Comparison of ENCODE assay signal across 14 cellular contexts in the genomic region with DNA sequence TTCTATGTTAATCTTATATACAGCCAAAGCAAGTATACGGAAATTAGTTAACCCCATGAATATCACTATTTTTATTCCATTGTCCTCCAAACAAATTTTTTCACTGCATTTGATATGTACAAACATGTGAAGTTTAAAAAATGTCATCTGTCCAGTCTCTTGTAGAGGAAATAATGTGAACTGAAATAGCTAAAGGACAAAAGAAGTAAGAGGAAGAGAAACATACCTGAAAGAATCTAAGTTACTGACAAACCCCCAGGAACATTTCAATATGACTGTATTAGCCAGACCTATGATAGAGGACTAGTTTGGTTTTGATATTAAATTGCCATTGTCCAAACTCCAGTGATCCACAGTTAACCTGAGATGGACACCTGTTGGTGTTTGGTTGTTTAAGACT.
DNase-seq lines count a peak whose midpoint lies in the region; ATAC-seq lines count a peak whose summit lies in the region.
"Had no signal": no experiment of that assay in that cellular context is flagged by ENCODE, and none has a peak within 500 bp of the region (broad histone marks: within the 10 kb centered on the region; RNA-seq: fewer than 3 reads in every experiment).

No MANE protein-coding gene starts in this region.

- H3K27ac Mint-ChIP-seq in activated naive CD8-positive, alpha-beta T cell treated with anti-CD3 and anti-CD28 coated beads, Interleukin-2, amount 50 U/mL, for 24 hours, result no peak overlapping the region
- H3K27ac Mint-ChIP-seq: CD14-positive monocyte had no signal

- H3K4me3 Mint-ChIP-seq in activated naive CD8-positive, alpha-beta T cell treated with anti-CD3 and anti-CD28 coated beads, Interleukin-2, amount 50 U/mL, for 24 hours, result no peak overlapping the region
- H3K4me3 Mint-ChIP-seq: CD14-positive monocyte had no signal

- peaks cover 2% of the 10 kb centered on the region for H3K4me1 Mint-ChIP-seq in activated naive CD8-positive, alpha-beta T cell treated with anti-CD3 and anti-CD28 coated beads, Interleukin-2, amount 50 U/mL, for 24 hours
- H3K4me1 Mint-ChIP-seq: CD14-positive monocyte had no signal

- ATAC-seq in GM18868 (IDR thresholded peaks at IDR 0.05; ENCODE audit: unreplicated experiment) (peak; percentile 81), GM21723 (IDR thresholded peaks at IDR 0.05; ENCODE audit: unreplicated experiment) (peak; percentile 67), HG02973 (IDR thresholded peaks at IDR 0.05; ENCODE audit: unreplicated experiment) (peak; percentile 53), HG03520 (IDR thresholded peaks at IDR 0.05; ENCODE audit: unreplicated experiment) (peak; percentile 72)
- ATAC-seq in activated naive CD8-positive, alpha-beta T cell treated with anti-CD3 and anti-CD28 coated beads, Interleukin-2, amount 50 U/mL, for 24 hours, result no peak

- H3K27me3 Mint-ChIP-seq in activated naive CD8-positive, alpha-beta T cell treated with anti-CD3 and anti-CD28 coated beads, Interleukin-2, amount 50 U/mL, for 24 hours, result no peaks in the 10 kb centered on the region

- no peaks in the 10 kb centered on the region for H3K36me3 Mint-ChIP-seq in activated naive CD8-positive, alpha-beta T cell treated with anti-CD3 and anti-CD28 coated beads, Interleukin-2, amount 50 U/mL, for 24 hours (ENCODE audit: low read depth)
- H3K36me3 Mint-ChIP-seq: CD14-positive monocyte had no signal

- H3K9me3 Mint-ChIP-seq in activated naive CD8-positive, alpha-beta T cell treated with anti-CD3 and anti-CD28 coated beads, Interleukin-2, amount 50 U/mL, for 24 hours, result peaks cover 3% of the 10 kb centered on the region

- DNase-seq in NCI-H1436 treated with DMSO at 0.1 percent for 48 hours (lab: John Stamatoyannopoulos, UW) (no peak), NCI-H1417 treated with DMSO at 0.1 percent for 48 hours (lab: John Stamatoyannopoulos, UW) (no peak), mucosa of gallbladder (ENCODE audit: low spot score) (no peak)
- DNase-seq in activated naive CD8-positive, alpha-beta T cell treated with anti-CD3 and anti-CD28 coated beads, Interleukin-2, amount 50 U/mL, for 24 hours, result no peak
- DNase-seq: AML-193, MV-4-11, NCI-H2029 treated with DMSO at 0.1 percent for 48 hours, NCI-H510A, T-helper 2 cell had no signal
